Comparison of ENCODE assay signal across 9 cellular contexts in genomic region chr2:46365913-46366674, GRCh38.
DNase-seq lines count a peak whose midpoint lies in the region; ATAC-seq, FAIRE-seq and TF ChIP-seq lines count a peak whose summit lies in the region.
"Had no signal": no experiment of that assay in that cellular context is flagged by ENCODE, and none has a peak within 500 bp of the region (broad histone marks: within the 10 kb centered on the region; RNA-seq: fewer than 3 reads in every experiment).

No MANE protein-coding gene starts in this region.

- H3K27me3 ChIP-seq in K562 (ENCODE audit: control insufficient read depth in 2 of 2, insufficient read depth in 2 of 2, low read length in 2 of 2) (no peaks in the 10 kb centered on the region), lower lobe of right lung (ENCODE audit: low read depth) (no peaks in the 10 kb centered on the region)

- TF ChIP-seq EP300 in K562 (IDR thresholded peaks at IDR 0.05; ENCODE audit: low read length) = no peak

- intact Hi-C loops in K562 (cut with micrococcal nuclease) (loop anchor here (1.0 to 10.0 kb wide), 6 partner anchors 67 to 354 kb away; no protein-coding TSS in a partner anchor), lower lobe of right lung (cut with DNase I) (no loop called here)

- no TSS peak for BruUV-seq in K562 (replicated peaks; lab: Mats Ljungman, UMichigan)

- peak; percentile 64 for TF ChIP-seq CTCF in AG09309 (IDR thresholded peaks at IDR 0.05; ENCODE audit: control insufficient read depth, insufficient read depth, low read depth, low read length, missing control alignments)
- peak; percentile 38 to 53 (median 42); a peak in 4 of 6 replicates for TF ChIP-seq CTCF in K562 (IDR thresholded peaks at IDR 0.05 in 2 of 3, conservative IDR thresholded peaks at IDR 0.05 in 1 of 3; ENCODE audit: insufficient read depth in 2 of 3, low read depth in 1 of 3, low read length in 3 of 3)
- peak; percentile 31 for TF ChIP-seq CTCF in lower lobe of right lung (IDR thresholded peaks at IDR 0.05)

- in situ Hi-C loops in K562 (cut with MboI) = loop anchor here (5.0 kb wide), 1 partner anchor 69 kb away; the partner anchor contains the start of gene EPAS1

- peaks cover 0 to 7% of the 10 kb centered on the region in 2 experiments; a peak in 2 of 5 replicates for H3K4me1 ChIP-seq in K562 (replicated peaks in 1 of 2; ENCODE audit: control insufficient read depth in 2 of 2, insufficient read depth in 2 of 2, low read length in 2 of 2)
- peaks cover 80% of the 10 kb centered on the region for H3K4me1 ChIP-seq in lower lobe of right lung

- no peaks in the 10 kb centered on the region for H3K9me1 ChIP-seq in K562 (ENCODE audit: control insufficient read depth, insufficient read depth, low read length)

- FAIRE-seq in K562 (lab: Jason Lieb, UNC) = no peak
- FAIRE-seq: islet of Langerhans had no signal

- no peak overlapping the region for H3K4me2 ChIP-seq in K562 (ENCODE audit: insufficient read depth, low read length)

- 84% methylated on average over 14 of the region's 15 CpGs for WGBS in K562 (ENCODE audit: insufficient coverage, low coverage, missing lambda C conversion rate)

- DNase-seq in AG09309 (ENCODE audit: low read depth) (no peak), HT1080 (ENCODE audit: low read depth) (peak; percentile 17), K562 (ENCODE audit: extremely low read depth in 1 of 4, low spot score in 3 of 4) (peak in 3 of 4 experiments; percentile 15 to 41 (median 32)), lower lobe of right lung (no peak)
- no peak for DNase-seq in stimulated activated naive CD4-positive, alpha-beta T cell treated with Interleukin-2 at 50 U/mL for 16 hours (lab: John Stamatoyannopoulos, UW)

- H2AFZ ChIP-seq in K562 (ENCODE audit: low read depth, low read length) = no peak overlapping the region

- ATAC-seq in K562 = peak; percentile 58
- peak; percentile 4 to 6 for ATAC-seq in lower lobe of right lung
- ATAC-seq in GM21717 (IDR thresholded peaks at IDR 0.05; ENCODE audit: unreplicated experiment) = no peak
- no peak for ATAC-seq in GM18907 (IDR thresholded peaks at IDR 0.05; ENCODE audit: unreplicated experiment)
- no peak for ATAC-seq in GM19455 (IDR thresholded peaks at IDR 0.05; ENCODE audit: unreplicated experiment)

- 0 out of 2 replicates have a peak, but pooled peaks cover 4% of the 10 kb centered on the region for H4K20me1 ChIP-seq in K562 (replicated peaks; ENCODE audit: control insufficient read depth, insufficient read depth, low read length)

- peak; percentile 19 to 63; a peak in 2 of 4 replicates for TF ChIP-seq RAD21 in K562 (CRISPR knock-in tag; conservative IDR thresholded peaks at IDR 0.05 in 1 of 2, IDR thresholded peaks at IDR 0.05 in 1 of 2)

- H3K79me2 ChIP-seq in K562 (ENCODE audit: control insufficient read depth, insufficient read depth, low read length) = no peaks in the 10 kb centered on the region

- H3K36me3 ChIP-seq in K562 (ENCODE audit: control insufficient read depth, insufficient read depth, low read length) = 0 out of 3 replicates have a peak, but pooled peaks cover 7% of the 10 kb centered on the region
- peaks cover 88% of the 10 kb centered on the region for H3K36me3 ChIP-seq in lower lobe of right lung

- POLR2A ChIA-PET in K562 (lab: Yijun Ruan, JAX) = no interaction called here

- H3K9me3 ChIP-seq in K562 (replicated peaks; ENCODE audit: control insufficient read depth, insufficient read depth, low read depth, low read length) = peaks cover 5% of the 10 kb centered on the region
- H3K9me3 ChIP-seq in lower lobe of right lung = no peaks in the 10 kb centered on the region

- no peak overlapping the region for H3K4me3 ChIP-seq in AG09309 (ENCODE audit: control insufficient read depth, low read depth, low read length)
- H3K4me3 ChIP-seq in K562 = no peak overlapping the region
- no peak overlapping the region for H3K4me3 ChIP-seq in lower lobe of right lung

- 0 out of 4 replicates have a peak overlapping the region, but pooled peaks of 1 of the 2 experiments have one; percentile 39 for H3K9ac ChIP-seq in K562 (ENCODE audit: insufficient read depth in 1 of 2, low read depth in 2 of 2, low read length in 2 of 2)

- no peak for TF ChIP-seq POLR2A in K562 (conservative IDR thresholded peaks at IDR 0.05)

- H3K27ac ChIP-seq in K562 (ENCODE audit: extremely low read depth, low read depth, low read length) = no peak overlapping the region
- peak overlapping the region; percentile 2 for H3K27ac ChIP-seq in lower lobe of right lung

- CTCF ChIA-PET in K562 (lab: Yijun Ruan, JAX; ENCODE audit: low intra/inter-chr PET ratio) = interaction anchor here (0.6 to 3.1 kb wide), 4 partner anchors 67 to 376 kb away, joined by 5 to 17 read pairs (median 11); no protein-coding TSS in a partner anchor

TF ChIP-seq in K562, 482 proteins besides CTCF, POLR2A, EP300 and RAD21:
- TF ChIP-seq SNRNP70 (optimal IDR thresholded peaks at IDR 0.05; ENCODE audit: low read depth, low read length) (no peak), ESRRA (IDR thresholded peaks at IDR 0.05; ENCODE audit: borderline replicate concordance, low read depth) (no peak), MTF1 (CRISPR knock-in tag; IDR thresholded peaks at IDR 0.05; ENCODE audit: borderline replicate concordance) (no peak), TARDBP (IDR thresholded peaks at IDR 0.05) (no peak), DMBX1 (CRISPR knock-in tag; IDR thresholded peaks at IDR 0.05; ENCODE audit: borderline replicate concordance) (no peak), ZNF197 (CRISPR knock-in tag; IDR thresholded peaks at IDR 0.05; ENCODE audit: low read depth) (no peak)

Comparison
In these comparisons a context has a peak if more than half of its experiments do, and no peak if none do; other contexts are left out.
1. DNase-seq: peak in HT1080 (single experiment) and K562 (3 of 4); none in AG09309 (single experiment), lower lobe of right lung (single experiment) and stimulated activated naive CD4-positive, alpha-beta T cell treated with Interleukin-2 at 50 U/mL for 16 hours (single experiment).
2. ATAC-seq: peak in K562 (single experiment) and lower lobe of right lung (2 of 2); none in GM21717 (single experiment), GM18907 (single experiment) and GM19455 (single experiment).
3. Peak in every context shown above with its lines, with median percentiles within 50 percentile points of each other: CTCF ChIP-seq.